In the genomic region with DNA sequence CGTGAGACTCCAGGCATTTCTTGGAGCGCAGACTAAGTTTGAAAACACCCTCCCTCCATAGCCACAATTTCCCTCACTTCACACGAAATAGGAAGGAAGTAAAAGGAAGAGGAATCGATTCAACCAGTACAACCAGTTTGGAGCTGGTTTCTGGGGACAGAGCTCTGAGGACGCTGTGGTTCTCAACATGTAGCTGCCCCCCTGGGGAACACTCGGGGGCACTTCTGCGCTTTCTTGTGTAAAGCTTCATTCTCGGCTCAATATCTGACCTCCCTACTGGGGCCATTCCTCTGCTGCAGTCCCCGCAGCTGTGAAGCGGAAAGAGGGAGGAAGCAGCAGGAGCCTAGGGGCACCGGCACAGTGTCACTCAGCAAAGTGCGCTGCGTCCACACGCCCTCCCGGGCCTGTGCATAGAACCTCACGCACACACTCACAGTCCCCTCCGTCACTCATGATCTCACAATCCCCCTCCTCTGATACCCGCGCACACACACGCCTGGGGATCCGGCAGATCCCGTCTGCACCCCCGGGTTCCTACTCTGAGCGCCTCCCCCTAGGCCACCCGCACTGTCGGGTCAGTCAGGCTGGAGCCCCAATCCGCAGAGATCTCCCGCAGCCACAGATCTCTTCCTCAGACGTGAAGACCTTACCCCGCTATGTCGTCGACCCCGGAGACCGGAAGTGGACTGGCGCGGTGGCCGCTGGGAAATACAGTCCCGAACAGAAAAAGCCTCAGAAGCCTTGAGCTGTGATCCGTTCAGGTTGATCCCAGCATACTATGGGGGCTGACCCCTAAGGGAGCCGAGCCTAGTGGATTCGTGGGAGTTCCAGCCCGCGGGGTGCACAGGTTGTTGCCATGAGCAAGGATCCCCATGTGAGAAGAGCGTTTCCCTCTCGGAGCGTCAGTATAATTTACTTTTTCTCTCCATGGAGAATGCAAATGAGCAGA, we compare ENCODE assay signal across 8 cellular contexts.
A peak's percentile ranks its signal among the peaks of the same experiment; 100 is the strongest.
DNase-seq lines count a peak whose midpoint lies in the region; ATAC-seq lines count a peak whose summit lies in the region.

A gene (minus strand): TSS at position 688 of the 949 bp plus-strand sequence. CDS start 6,190 bp downstream, outside the sequence.

- DNase-seq in NCI-H345 (lab: John Stamatoyannopoulos, UW): peak; percentile 91
- DNase-seq in central memory CD4-positive, alpha-beta T cell: peak; percentile 76
- DNase-seq in inferior parietal cortex (ENCODE audit: extremely low spot score): peak; percentile 90
- DNase-seq in smooth muscle cell of the brain vasculature (ENCODE audit: low read depth, low spot score): peak; percentile 17

- ATAC-seq in GM18517 (IDR thresholded peaks at IDR 0.05; ENCODE audit: unreplicated experiment): peak; percentile 72
- ATAC-seq in HG03103 (IDR thresholded peaks at IDR 0.05; ENCODE audit: low read depth, unreplicated experiment): peak; percentile 65
- ATAC-seq in activated CD4-positive, CD25-positive, alpha-beta regulatory T cell treated with anti-CD3 and anti-CD28 coated beads, Interleukin-2, amount 50 U/mL, for 24 hours: peak; percentile 93 to 94
- no peak for ATAC-seq in GM18519 (IDR thresholded peaks at IDR 0.05; ENCODE audit: low FRiP score, unreplicated experiment)

Comparison
In these comparisons a context has a peak if more than half of its experiments do, and no peak if none do; other contexts are left out.
1. DNase-seq: peak in every context shown above with its lines; median percentile 91 in NCI-H345; 90 in inferior parietal cortex; 76 in central memory CD4-positive, alpha-beta T cell; 17 in smooth muscle cell of the brain vasculature.